Comparison of ENCODE assay signal across 1 cellular context in genomic region chr11:130636672-130637463, GRCh38.
TF ChIP-seq lines count a peak whose summit lies in the region.

No MANE protein-coding gene starts in this region.

TF ChIP-seq in IMR-90, 13 proteins besides CTCF, POLR2A, EP300 and RAD21:
- no peak for TF ChIP-seq NFE2L2 (IDR thresholded peaks at IDR 0.05; ENCODE audit: low read depth, low read length)
- TF ChIP-seq CEBPB (IDR thresholded peaks at IDR 0.05; ENCODE audit: low read depth, low read length) = peak; percentile 90
- no peak for TF ChIP-seq CHD1 (IDR thresholded peaks at IDR 0.05; ENCODE audit: low read depth, low read length)
- no peak for TF ChIP-seq SMC3 (IDR thresholded peaks at IDR 0.05; ENCODE audit: low read depth, low read length)
- TF ChIP-seq MAFK (IDR thresholded peaks at IDR 0.05; ENCODE audit: low read depth, low read length) = no peak
- peak; percentile 97 for TF ChIP-seq FOS (IDR thresholded peaks at IDR 0.05; ENCODE audit: low read depth, low read length)
- TF ChIP-seq USF2 (IDR thresholded peaks at IDR 0.05; ENCODE audit: low read depth, low read length) = no peak
- TF ChIP-seq MXI1 (IDR thresholded peaks at IDR 0.05; ENCODE audit: borderline replicate concordance, low read depth, low read length) = no peak
- TF ChIP-seq MAZ (IDR thresholded peaks at IDR 0.05; ENCODE audit: borderline replicate concordance, low read depth, low read length) = no peak
- TF ChIP-seq RFX5 (IDR thresholded peaks at IDR 0.05; ENCODE audit: low read depth, low read length) = no peak
